8 cellular contexts compared by ENCODE assay signal in the genomic region with DNA sequence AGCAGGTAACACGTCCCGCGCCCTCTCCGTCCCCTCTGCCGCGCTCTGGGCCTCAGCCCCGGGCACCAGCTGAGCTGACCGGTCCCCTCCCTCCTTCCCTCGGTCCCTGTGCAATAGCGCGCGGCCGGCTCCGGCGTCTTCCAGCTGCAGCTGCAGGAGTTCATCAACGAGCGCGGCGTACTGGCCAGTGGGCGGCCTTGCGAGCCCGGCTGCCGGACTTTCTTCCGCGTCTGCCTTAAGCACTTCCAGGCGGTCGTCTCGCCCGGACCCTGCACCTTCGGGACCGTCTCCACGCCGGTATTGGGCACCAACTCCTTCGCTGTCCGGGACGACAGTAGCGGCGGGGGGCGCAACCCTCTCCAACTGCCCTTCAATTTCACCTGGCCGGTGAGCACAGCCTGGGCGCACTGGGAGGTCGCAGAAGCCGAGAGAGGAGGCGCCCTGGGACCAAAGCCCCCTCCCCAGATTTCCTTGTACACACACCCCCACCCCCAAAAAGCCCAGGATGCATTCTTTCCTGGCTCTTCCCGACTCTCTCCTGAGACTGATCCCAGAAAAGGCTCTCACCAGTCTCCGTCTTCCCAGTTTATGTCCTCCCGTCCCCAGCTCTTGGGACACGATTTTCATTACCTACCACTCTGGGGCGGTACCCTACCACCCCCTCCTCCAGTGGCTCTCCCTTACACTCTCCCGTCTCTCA. TPM values are rescaled to one million over a fixed set of nuclear protein-coding genes. Genes with fewer than 3 reads are reported as not detected.
DNase-seq lines count a peak whose midpoint lies in the region; ATAC-seq, FAIRE-seq and TF ChIP-seq lines count a peak whose summit lies in the region.

No MANE protein-coding gene starts in this region.

- peaks cover 62% of the 10 kb centered on the region for H3K4me1 ChIP-seq in vagina

- TF ChIP-seq POLR2A in vagina (IDR thresholded peaks at IDR 0.05), result no peak
- TF ChIP-seq POLR2A in GM12891 (IDR thresholded peaks at IDR 0.05; ENCODE audit: low read depth, low read length), result no peak

- DNase-seq in NCI-H69 (lab: John Stamatoyannopoulos, UW) (peak; percentile 82), dedifferentiated amniotic fluid mesenchymal stem cell (ENCODE audit: extremely low spot score) (peak; percentile 33), lung microvascular endothelial cell (ENCODE audit: low read depth in 2 of 2) (peak; percentile 64 to 77), vagina (ENCODE audit: extremely low spot score in 2 of 2) (no peak), GM12891 (ENCODE audit: insufficient read length, low spot score) (no peak), GM19240 (ENCODE audit: insufficient read length, low spot score) (no peak)

- FAIRE-seq in GM12891 (lab: Jason Lieb, UNC), result no peak

- no peaks in the 10 kb centered on the region for H3K36me3 ChIP-seq in vagina

- no peak for ATAC-seq in HG02763 (IDR thresholded peaks at IDR 0.05; ENCODE audit: unreplicated experiment)

- intact Hi-C loops in vagina (cut with DNase I), result no loop called here

- TF ChIP-seq CTCF in vagina (IDR thresholded peaks at IDR 0.05), result no peak

- peaks cover 18% of the 10 kb centered on the region for H3K27me3 ChIP-seq in vagina

- no peak overlapping the region for H3K27ac ChIP-seq in vagina

- no peaks in the 10 kb centered on the region for H3K9me3 ChIP-seq in vagina

- H3K4me3 ChIP-seq in GM08714 (ENCODE audit: low read length), result peak overlapping the region; percentile 39; the same call in 1 of the 2 replicates
- H3K4me3 ChIP-seq in vagina, result peak overlapping the region; percentile 33 to 45

TF ChIP-seq in GM12891, 5 proteins besides CTCF, POLR2A, EP300 and RAD21:
- no peak for TF ChIP-seq PAX5 (IDR thresholded peaks at IDR 0.05; ENCODE audit: insufficient read depth, low read length, severe bottlenecking)
- TF ChIP-seq POLR2AphosphoS5 (IDR thresholded peaks at IDR 0.05; ENCODE audit: low read depth, low read length), result no peak
- no peak for TF ChIP-seq SPI1 (IDR thresholded peaks at IDR 0.05; ENCODE audit: low read depth, low read length)
- TF ChIP-seq TAF1 (IDR thresholded peaks at IDR 0.05; ENCODE audit: low read depth, low read length), result no peak
- no peak for TF ChIP-seq POU2F2 (IDR thresholded peaks at IDR 0.05; ENCODE audit: low read depth, low read length)

RNA-seq across cellular contexts. Expression of a gene that starts 0.7 kb away (rescaled TPM):
- total RNA-seq in lung microvascular endothelial cell (48.0 and 75.2 TPM in 2 replicates), vagina (20.9 TPM)
- polyA plus RNA-seq in GM12891 (2012; ENCODE audit: low read depth, missing spikeins), result 0.09 TPM

RNA-seq across cellular contexts. Expression of a gene that starts 23.4 kb away (rescaled TPM):
- total RNA-seq in lung microvascular endothelial cell (2.4 and 4.8 TPM in 2 replicates), vagina (25.3 TPM)
- polyA plus RNA-seq in GM12891 (2012; ENCODE audit: low read depth, missing spikeins), result 5.5 TPM

RNA-seq across cellular contexts. Expression of a gene that starts 35.6 kb away (rescaled TPM):
- total RNA-seq in lung microvascular endothelial cell, result 32.9 and 41.5 TPM in 2 replicates
- 21.4 TPM for total RNA-seq in vagina
- polyA plus RNA-seq in GM12891 (2012; ENCODE audit: low read depth, missing spikeins), result 7.8 TPM

RNA-seq across cellular contexts. Expression of a gene that starts 55.8 kb away (rescaled TPM):
- total RNA-seq in lung microvascular endothelial cell, result not detected in 2 replicates
- 32.9 TPM for total RNA-seq in vagina
- 14.7 TPM for polyA plus RNA-seq in GM12891 (2012; ENCODE audit: low read depth, missing spikeins)

Comparison
In these comparisons a context has a peak if more than half of its experiments do, and no peak if none do; other contexts are left out.
1. DNase-seq: peak in NCI-H69 (single experiment), dedifferentiated amniotic fluid mesenchymal stem cell (single experiment) and lung microvascular endothelial cell (2 of 2); none in vagina (0 of 2), GM12891 (single experiment) and GM19240 (single experiment).